7 cellular contexts compared by ENCODE assay signal in genomic region chr16:50155925-50156324, GRCh38. TPM values are rescaled to one million over a fixed set of nuclear protein-coding genes. Genes with fewer than 3 reads are reported as not detected.
DNase-seq lines count a peak whose midpoint lies in the region; TF ChIP-seq lines count a peak whose summit lies in the region.

No MANE protein-coding gene starts in this region.

- peak overlapping the region; percentile 85 for H3K4me3 ChIP-seq in GM12865 (ENCODE audit: low read depth, low read length)
- peak overlapping the region; percentile 78 for H3K4me3 ChIP-seq in SK-N-MC
- peak overlapping the region; percentile 81 for H3K4me3 ChIP-seq in fibroblast of villous mesenchyme (ENCODE audit: low read depth, low read length)
- H3K4me3 ChIP-seq in smooth muscle cell = peak overlapping the region; percentile 97

- H2AFZ ChIP-seq in smooth muscle cell (ENCODE audit: low read depth) = no peak overlapping the region

- H3K27ac ChIP-seq in SK-N-MC = peak overlapping the region; percentile 57; the same call in 1 of the 2 replicates
- H3K27ac ChIP-seq in smooth muscle cell (ENCODE audit: low read depth) = peak overlapping the region; percentile 36

- TF ChIP-seq CTCF in GM12865 (IDR thresholded peaks at IDR 0.05; ENCODE audit: insufficient read depth, low read depth, low read length, missing control alignments) (no peak), fibroblast of villous mesenchyme (IDR thresholded peaks at IDR 0.05; ENCODE audit: insufficient read depth, low read depth, low read length) (no peak), smooth muscle cell (IDR thresholded peaks at IDR 0.05; ENCODE audit: borderline replicate concordance, insufficient read depth, poor library complexity, severe bottlenecking) (no peak)

- H3K79me2 ChIP-seq in smooth muscle cell (ENCODE audit: low read depth) = peaks cover 59% of the 10 kb centered on the region

- no peak for DNase-seq in GM12865 (ENCODE audit: low read depth)
- no peak for DNase-seq in SK-N-MC (ENCODE audit: low read depth, low spot score)
- DNase-seq in fibroblast of villous mesenchyme (ENCODE audit: low read depth) = no peak
- no peak for DNase-seq in smooth muscle cell (lab: John Stamatoyannopoulos, UW; ENCODE audit: unreplicated experiment)
- DNase-seq in GM03348 (ENCODE audit: low spot score) = no peak
- no peak for DNase-seq in occipital lobe (lab: John Stamatoyannopoulos, UW)
- no peak for DNase-seq in effector CD4-positive, alpha-beta T cell

- H3K4me1 ChIP-seq in smooth muscle cell (ENCODE audit: low read depth) = peaks cover 19% of the 10 kb centered on the region

- peaks cover 72% of the 10 kb centered on the region for H4K20me1 ChIP-seq in smooth muscle cell (ENCODE audit: low read depth)

- no peaks in the 10 kb centered on the region for H3K27me3 ChIP-seq in smooth muscle cell (ENCODE audit: low read depth)

- peak overlapping the region; percentile 99 for H3K4me2 ChIP-seq in smooth muscle cell

- H3F3A ChIP-seq in smooth muscle cell (ENCODE audit: low read depth) = peaks cover 4% of the 10 kb centered on the region

- H3K36me3 ChIP-seq in SK-N-MC (ENCODE audit: insufficient read depth, low read length) (no peaks in the 10 kb centered on the region), smooth muscle cell (ENCODE audit: low read depth) (no peaks in the 10 kb centered on the region)

- no peaks in the 10 kb centered on the region for H3K9me3 ChIP-seq in SK-N-MC (ENCODE audit: low read depth, low read length)
- H3K9me3 ChIP-seq in smooth muscle cell (replicated peaks; ENCODE audit: low read depth) = no peaks in the 10 kb centered on the region

- WGBS in smooth muscle cell (ENCODE audit: low lambda C conversion rate) = 22% methylated on average over 1 of the region's 1 CpG

- H3K9ac ChIP-seq in SK-N-MC (ENCODE audit: insufficient read length) (no peak overlapping the region), smooth muscle cell (ENCODE audit: low read depth) (no peak overlapping the region)

RNA-seq across cellular contexts. Expression of gene TENT4B, which starts 2.8 kb away (rescaled TPM):
- total RNA-seq in fibroblast of villous mesenchyme (7.1 and 12.5 TPM in 2 replicates), smooth muscle cell (8.8 and 10.3 TPM in 2 replicates), occipital lobe (31.4 TPM)
- polyA plus RNA-seq in smooth muscle cell = 2.6 and 4.4 TPM in 2 replicates
